28 cellular contexts compared by ENCODE assay signal in genomic region chr16:7953360-7953759, GRCh38.
"Had no signal": no experiment of that assay in that cellular context is flagged by ENCODE, and none has a peak within 500 bp of the region (broad histone marks: within the 10 kb centered on the region; RNA-seq: fewer than 3 reads in every experiment).

No MANE protein-coding gene starts in this region.

- FAIRE-seq: colon, endometrium, endothelial cell of umbilical vein, frontal cortex had no signal

- ATAC-seq: effector memory CD8-positive, alpha-beta T cell; esophagus mucosa; foreskin keratinocyte; gastrocnemius medialis; gastroesophageal sphincter; heart left ventricle; heart right ventricle had no signal

- H3K9me3 ChIP-seq: colonic mucosa, esophagus muscularis mucosa, esophagus squamous epithelium, gastrocnemius medialis, gastroesophageal sphincter, heart left ventricle had no signal

- H3K36me3 ChIP-seq: colonic mucosa, esophagus muscularis mucosa, esophagus squamous epithelium, gastrocnemius medialis, gastroesophageal sphincter, heart left ventricle, heart right ventricle had no signal

- H3K27ac ChIP-seq: colonic mucosa, coronary artery, dorsolateral prefrontal cortex, epithelial cell of prostate, esophagus muscularis mucosa, esophagus squamous epithelium, foreskin keratinocyte, gastrocnemius medialis, gastroesophageal sphincter, heart left ventricle, heart right ventricle had no signal

- H3K4me1 ChIP-seq: colonic mucosa, esophagus muscularis mucosa, esophagus squamous epithelium, foreskin keratinocyte, gastrocnemius medialis, gastroesophageal sphincter, heart left ventricle, heart right ventricle had no signal

- H3K27me3 ChIP-seq: colonic mucosa, esophagus muscularis mucosa, esophagus squamous epithelium, foreskin keratinocyte, gastrocnemius medialis, gastroesophageal sphincter had no signal

- H3K4me3 ChIP-seq: colonic mucosa, coronary artery, dorsolateral prefrontal cortex, esophagus muscularis mucosa, esophagus squamous epithelium, gastrocnemius medialis, gastroesophageal sphincter, heart left ventricle, heart right ventricle had no signal

- DNase-seq: colonic mucosa; cortex of kidney; dermis blood vessel endothelial cell; dorsolateral prefrontal cortex; effector CD4-positive, alpha-beta T cell; effector CD8-positive, alpha-beta T cell; effector memory CD4-positive, alpha-beta T cell; effector memory CD8-positive, alpha-beta T cell; endodermal cell; erythroblast; esophagus squamous epithelium; foreskin fibroblast; foreskin keratinocyte; foreskin melanocyte; gastrocnemius medialis; glutamatergic neuron; head of caudate nucleus; heart left ventricle; heart right ventricle had no signal
